Comparison of ENCODE assay signal across 8 cellular contexts in genomic region chr4:3816983-3817382, GRCh38.
"Had no signal": no experiment of that assay in that cellular context is flagged by ENCODE, and none has a peak within 500 bp of the region (broad histone marks: within the 10 kb centered on the region; RNA-seq: fewer than 3 reads in every experiment).

No MANE protein-coding gene starts in this region.

- DNase-seq: GM23248, GOT3, H7, HFFc6, IMR-90 had no signal

- H3K27ac Mint-ChIP-seq: HFFc6 had no signal

- ATAC-seq: HCT116 had no signal

- H3K27ac ChIP-seq: GM23248, HL-60 had no signal

- H3K4me1 ChIP-seq: HAP-1 had no signal

- H3K9me3 Mint-ChIP-seq: HFFc6 had no signal

- H3K36me3 ChIP-seq: HAP-1 had no signal

- H3K9me3 ChIP-seq: HAP-1 had no signal

- H3K4me3 ChIP-seq: GM23248, HAP-1 had no signal

- H3K4me3 Mint-ChIP-seq: HFFc6 had no signal
